ENCODE assay signal across 1 cellular context in the genomic region with DNA sequence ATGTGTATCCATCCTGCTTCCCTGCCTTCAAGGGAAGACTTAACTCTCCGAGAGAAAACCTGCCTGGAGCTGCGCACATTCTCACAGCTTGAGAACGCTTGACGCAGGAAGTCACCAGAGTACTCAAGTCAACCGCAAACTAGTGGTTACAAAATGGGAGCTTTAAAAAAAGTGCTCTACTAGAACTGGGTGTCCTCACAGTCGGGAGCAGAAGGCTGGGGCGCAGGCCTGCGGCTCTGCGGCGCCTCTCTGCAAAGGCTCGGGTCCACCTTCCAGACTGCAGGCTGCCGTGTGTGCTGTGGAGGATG.
TF ChIP-seq lines count a peak whose summit lies in the region.

No MANE protein-coding gene starts in this region.

TF ChIP-seq in endothelial cell of umbilical vein, 7 proteins besides CTCF, POLR2A, EP300 and RAD21:
- TF ChIP-seq GATA2 (IDR thresholded peaks at IDR 0.05; ENCODE audit: insufficient read depth, insufficient read length, low read depth, low read length) = no peak
- no peak for TF ChIP-seq JUN (IDR thresholded peaks at IDR 0.05; ENCODE audit: borderline replicate concordance, insufficient read depth, insufficient read length, low read depth)
- TF ChIP-seq POLR2AphosphoS5 (IDR thresholded peaks at IDR 0.05; ENCODE audit: insufficient read depth, low read depth, low read length) = no peak
